Comparison of ENCODE assay signal across 8 cellular contexts in the genomic region with DNA sequence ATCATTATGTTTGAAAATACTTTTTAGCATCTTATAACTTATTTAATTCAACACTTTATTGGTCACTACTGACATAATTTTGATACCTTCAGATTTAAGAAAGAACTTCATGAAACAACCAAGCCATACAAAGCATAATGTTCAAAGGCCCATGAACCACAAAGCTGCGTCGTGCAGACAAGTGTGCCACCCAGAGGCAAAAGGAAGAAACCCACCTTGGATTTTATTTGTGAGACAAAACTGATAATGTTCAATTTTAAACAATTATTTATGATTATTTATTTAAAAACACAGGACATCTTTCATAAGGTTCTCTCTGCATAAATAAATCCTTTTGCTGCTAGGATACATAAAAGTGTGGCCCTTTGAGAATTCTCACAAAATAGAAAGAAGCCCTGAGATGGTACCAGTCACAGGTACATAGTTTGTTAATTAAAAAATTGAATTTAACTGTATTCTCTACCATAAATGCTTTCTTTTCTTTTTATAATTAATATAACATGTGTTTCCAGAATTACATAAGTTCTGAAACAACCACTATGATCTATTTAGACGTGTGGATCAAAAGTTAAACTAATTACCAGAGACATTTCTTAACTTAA.
DNase-seq lines count a peak whose midpoint lies in the region; ATAC-seq, FAIRE-seq and TF ChIP-seq lines count a peak whose summit lies in the region.

No MANE protein-coding gene starts in this region.

- H4K20me1 ChIP-seq in DND-41 (ENCODE audit: insufficient read depth, low read length) (no peaks in the 10 kb centered on the region), HepG2 (ENCODE audit: insufficient read depth, low read length) (no peaks in the 10 kb centered on the region)

- no peak overlapping the region for H3K27ac ChIP-seq in DND-41 (ENCODE audit: low read length)
- H3K27ac ChIP-seq in body of pancreas, result no peak overlapping the region
- no peak overlapping the region for H3K27ac ChIP-seq in HepG2 (ENCODE audit: extremely low read length, insufficient read depth, low read length)
- H3K27ac ChIP-seq in tibial nerve, result no peak overlapping the region

- H3K4me2 ChIP-seq in DND-41 (ENCODE audit: insufficient read depth, low read length) (no peak overlapping the region), HepG2 (ENCODE audit: low read depth, low read length) (no peak overlapping the region)

- H3K4me1 ChIP-seq in DND-41 (ENCODE audit: insufficient read depth, low read length), result no peaks in the 10 kb centered on the region
- no peaks in the 10 kb centered on the region for H3K4me1 ChIP-seq in NT2/D1 (ENCODE audit: insufficient read depth, insufficient read length)
- peaks cover 17% of the 10 kb centered on the region for H3K4me1 ChIP-seq in body of pancreas
- H3K4me1 ChIP-seq in HepG2 (ENCODE audit: insufficient read depth, low read length), result peaks cover 7% of the 10 kb centered on the region
- H3K4me1 ChIP-seq in tibial nerve, result no peaks in the 10 kb centered on the region

- TF ChIP-seq POLR2A in body of pancreas (IDR thresholded peaks at IDR 0.05) (no peak), HepG2 (IDR thresholded peaks at IDR 0.05; ENCODE audit: insufficient read depth in 1 of 2, low read depth in 2 of 2, low read length in 2 of 2) (no peak), tibial nerve (IDR thresholded peaks at IDR 0.05) (no peak)

- H2AFZ ChIP-seq in DND-41 (ENCODE audit: low read depth, low read length), result no peak overlapping the region
- no peak overlapping the region for H2AFZ ChIP-seq in HepG2 (ENCODE audit: low read length)

- WGBS in body of pancreas, 2 donors, result 21 to 26% methylated on average over 3 of the region's 3 CpGs
- 27% methylated on average over 3 of the region's 3 CpGs for WGBS in HepG2 (ENCODE audit: low lambda C conversion rate)
- 17 to 20% methylated on average over 3 of the region's 3 CpGs for WGBS in tibial nerve, 2 donors

- no peaks in the 10 kb centered on the region for H3K9me3 ChIP-seq in DND-41 (ENCODE audit: insufficient read depth, low read length, severe bottlenecking)
- H3K9me3 ChIP-seq in NT2/D1 (ENCODE audit: insufficient read depth, low read length), result no peaks in the 10 kb centered on the region
- no peaks in the 10 kb centered on the region for H3K9me3 ChIP-seq in body of pancreas
- H3K9me3 ChIP-seq in HepG2 (ENCODE audit: low read length), result no peaks in the 10 kb centered on the region
- H3K9me3 ChIP-seq in tibial nerve, result no peaks in the 10 kb centered on the region

- DNase-seq in DND-41 (peak; percentile 41), HPDE6-E6E7 (ENCODE audit: extremely low spot score) (peak; percentile 20), NT2/D1 (ENCODE audit: low read depth, low spot score) (peak; percentile 9), body of pancreas (peak; percentile 26 to 43 (median 28)), HepG2 (ENCODE audit: low spot score) (peak; percentile 58), tibial nerve (ENCODE audit: low spot score in 2 of 2) (no peak)
- DNase-seq in effector CD4-positive, alpha-beta T cell, result no peak

- POLR2A ChIA-PET in HepG2 (lab: Yijun Ruan, JAX), result no interaction called here

- H3K79me2 ChIP-seq in DND-41 (ENCODE audit: insufficient read depth, low read length), result no peaks in the 10 kb centered on the region
- no peaks in the 10 kb centered on the region for H3K79me2 ChIP-seq in HepG2 (ENCODE audit: insufficient read depth, low read length)

- intact Hi-C loops in body of pancreas (cut with DNase I), result no loop called here
- intact Hi-C loops in HepG2 (cut with micrococcal nuclease; ENCODE audit: unreplicated experiment), result loop anchor here (1.0 kb wide), 5 partner anchors 103 to 485 kb away; no protein-coding TSS in a partner anchor

- BruUV-seq in HepG2 (replicated peaks; lab: Mats Ljungman, UMichigan), result no TSS peak

- no peaks in the 10 kb centered on the region for H3K27me3 ChIP-seq in DND-41 (ENCODE audit: insufficient read depth, low read length, poor library complexity)
- H3K27me3 ChIP-seq in NT2/D1 (ENCODE audit: insufficient read depth, insufficient read length), result no peaks in the 10 kb centered on the region
- no peaks in the 10 kb centered on the region for H3K27me3 ChIP-seq in body of pancreas
- H3K27me3 ChIP-seq in HepG2 (ENCODE audit: control insufficient read depth in 1 of 2, insufficient read depth in 2 of 2, low read length in 2 of 2), result no peaks in the 10 kb centered on the region
- no peaks in the 10 kb centered on the region for H3K27me3 ChIP-seq in tibial nerve

- TF ChIP-seq CTCF in DND-41 (IDR thresholded peaks at IDR 0.05; ENCODE audit: borderline replicate concordance, extremely low read depth, low read length, poor library complexity, severe bottlenecking), result peak; percentile 81
- peak; percentile 41 to 78 (median 71) for TF ChIP-seq CTCF in body of pancreas (IDR thresholded peaks at IDR 0.05)
- peak; percentile 86 for TF ChIP-seq CTCF in HepG2 (CRISPR knock-in tag; IDR thresholded peaks at IDR 0.05)
- TF ChIP-seq CTCF in tibial nerve (IDR thresholded peaks at IDR 0.05), result peak; percentile 54 to 65 (median 58)

- ATAC-seq in DND-41 (ENCODE audit: insufficient read depth, low read depth) (peak; percentile 68; the same call in 2 of the 3 replicates), body of pancreas (peak; percentile 58), HepG2 (peak; percentile 67), HG03175 (IDR thresholded peaks at IDR 0.05; ENCODE audit: unreplicated experiment) (no peak)

- peaks cover 13% of the 10 kb centered on the region for H3K36me3 ChIP-seq in DND-41 (ENCODE audit: insufficient read depth, low read length)
- H3K36me3 ChIP-seq in NT2/D1 (ENCODE audit: insufficient read depth, insufficient read length, low read length), result no peaks in the 10 kb centered on the region
- peaks cover 0 to 8% of the 10 kb centered on the region in 2 donors for H3K36me3 ChIP-seq in body of pancreas (replicated peaks in 1 of 2; ENCODE audit: insufficient read depth in 1 of 2, low read depth in 2 of 2)
- peaks cover 11 to 12% of the 10 kb centered on the region in 2 experiments; a peak in 4 of 5 replicates for H3K36me3 ChIP-seq in HepG2 (replicated peaks in 1 of 2; ENCODE audit: control insufficient read depth in 1 of 2, insufficient read depth in 2 of 2, low read length in 2 of 2)
- H3K36me3 ChIP-seq in tibial nerve, result peaks cover 0 to 37% (median 0%) of the 10 kb centered on the region in 3 donors

- TF ChIP-seq EP300 in HepG2 (IDR thresholded peaks at IDR 0.05; ENCODE audit: low read depth in 2 of 2, low read length in 2 of 2) (no peak), HepG2 (CRISPR knock-in tag; IDR thresholded peaks at IDR 0.05; ENCODE audit: borderline replicate concordance) (no peak), tibial nerve (IDR thresholded peaks at IDR 0.05) (no peak)

- H3K4me3 ChIP-seq in DND-41 (ENCODE audit: low read depth in 1 of 2, low read length in 2 of 2) (no peak overlapping the region), NT2/D1 (ENCODE audit: insufficient read length, low read depth) (no peak overlapping the region), body of pancreas (no peak overlapping the region), HepG2 (replicated peaks in 1 of 3; ENCODE audit: insufficient read depth in 1 of 3, low read depth in 2 of 3, low read length in 3 of 3) (no peak overlapping the region), tibial nerve (no peak overlapping the region)

- peak; percentile 83 for TF ChIP-seq RAD21 in HepG2 (CRISPR knock-in tag; IDR thresholded peaks at IDR 0.05)

- in situ Hi-C loops in HepG2 (cut with HindIII; ENCODE audit: extremely low pct_ligation_motif_present, low pct_unique_long_range_greater_than_20kb), result loop anchor here (5.0 to 10.0 kb wide), 3 partner anchors 106 to 484 kb away; no protein-coding TSS in a partner anchor

- peak; percentile 74 for FAIRE-seq in HepG2 (lab: Jason Lieb, UNC)

- CTCF ChIA-PET in HepG2 (lab: Yijun Ruan, JAX; ENCODE audit: low intra/inter-chr PET ratio, low total read pairs), result interaction anchor here (1.5 to 3.3 kb wide), 5 partner anchors 104 to 485 kb away, joined by 6 to 55 read pairs (median 7); no protein-coding TSS in a partner anchor

- no peak overlapping the region for H3K9ac ChIP-seq in DND-41 (ENCODE audit: low read depth, low read length)
- no peak overlapping the region for H3K9ac ChIP-seq in NT2/D1 (ENCODE audit: insufficient read length, low read depth)
- no peak overlapping the region for H3K9ac ChIP-seq in HepG2 (ENCODE audit: insufficient read depth, low read depth, low read length)

TF ChIP-seq in HepG2, 621 proteins besides CTCF, POLR2A, EP300 and RAD21 (continues in another document):
- TF ChIP-seq SMC3 (IDR thresholded peaks at IDR 0.05; ENCODE audit: low read length) (peak; percentile 86), ARID3A (IDR thresholded peaks at IDR 0.05; ENCODE audit: low read depth, low read length) (0 out of 2 replicates have a peak, but pooled peaks have one; percentile 22), MIXL1 (CRISPR knock-in tag; IDR thresholded peaks at IDR 0.05) (0 out of 2 replicates have a peak, but pooled peaks have one; percentile 46), RFXAP (CRISPR knock-in tag; IDR thresholded peaks at IDR 0.05; ENCODE audit: borderline replicate concordance) (no peak)

Comparison
In these comparisons a context has a peak if more than half of its experiments do, and no peak if none do; other contexts are left out.
1. DNase-seq: peak in DND-41 (single experiment), HPDE6-E6E7 (single experiment), NT2/D1 (single experiment), body of pancreas (4 of 4) and HepG2 (single experiment); none in tibial nerve (0 of 2) and effector CD4-positive, alpha-beta T cell (single experiment).
2. Peak in every context shown above with its lines, with median percentiles within 50 percentile points of each other: CTCF ChIP-seq.